ENCODE assay signal across 23 cellular contexts in genomic region chr21:15295875-15296274, GRCh38.
"Had no signal": no experiment of that assay in that cellular context is flagged by ENCODE, and none has a peak within 500 bp of the region (broad histone marks: within the 10 kb centered on the region; RNA-seq: fewer than 3 reads in every experiment).

No MANE protein-coding gene starts in this region.

- H3K9me3 ChIP-seq: ovary, psoas muscle, right lobe of liver, sigmoid colon, stomach, thoracic aorta, thyroid gland, tibial nerve, upper lobe of left lung, vagina had no signal

- DNase-seq: nephron progenitor cell; occipital lobe; ovary; posterior cingulate gyrus; psoas muscle; right cardiac atrium; right lobe of liver; sigmoid colon; small intestine; stimulated activated CD4-positive, alpha-beta T cell treated with anti-CD3 and anti-CD28 coated beads, Interleukin-15, amount 100 ng/mL, for 24 hours; stimulated activated CD4-positive, alpha-beta T cell treated with anti-CD3 and anti-CD28 coated beads, Interleukin-2, amount 100 ng/mL, for 24 hours; stimulated activated CD4-positive, alpha-beta T cell treated with anti-CD3 and anti-CD28 coated beads, Interleukin-2, amount 100 ng/mL, for 48 hours; stimulated activated CD4-positive, alpha-beta T cell treated with anti-CD3 and anti-CD28 coated beads, Interleukin-4, amount 100 ng/mL, for 24 hours; stimulated activated naive B cell treated with anti-CD40 and anti-IgM and Interleukin-4, amounts not matched to agents 10 μg/mL and 1 μg/mL and 100 μg/mL, for 72 hours; stimulated activated naive CD4-positive, alpha-beta T cell treated with Interleukin-2 at 50 U/mL for 16 hours; stomach; thyroid gland; trophoblast cell; upper lobe of left lung had no signal

- H3K9ac ChIP-seq: parathyroid adenoma had no signal

- H3K4me1 ChIP-seq: parathyroid adenoma, right lobe of liver, thyroid gland, upper lobe of left lung had no signal

- H3K27ac ChIP-seq: ovary, parathyroid adenoma, psoas muscle, right lobe of liver, sigmoid colon, stomach, thoracic aorta, thyroid gland, tibial nerve, upper lobe of left lung, vagina had no signal

- H3K4me3 ChIP-seq: ovary, psoas muscle, right lobe of liver, sigmoid colon, stomach, thoracic aorta, thyroid gland, tibial nerve, upper lobe of left lung, vagina had no signal

- H3K36me3 ChIP-seq: ovary, right lobe of liver, sigmoid colon, stomach, thoracic aorta, thyroid gland, tibial nerve, upper lobe of left lung, vagina had no signal

- H2AFZ ChIP-seq: parathyroid adenoma had no signal

- H3K27me3 ChIP-seq: ovary, right lobe of liver, sigmoid colon, stomach, thyroid gland, tibial nerve, upper lobe of left lung, vagina had no signal
